28 cellular contexts compared by ENCODE assay signal in genomic region chr15:67992834-67993233, GRCh38.
DNase-seq lines count a peak whose midpoint lies in the region; ATAC-seq, FAIRE-seq and TF ChIP-seq lines count a peak whose summit lies in the region.
"Had no signal": no experiment of that assay in that cellular context is flagged by ENCODE, and none has a peak within 500 bp of the region (broad histone marks: within the 10 kb centered on the region; RNA-seq: fewer than 3 reads in every experiment).

No MANE protein-coding gene starts in this region.

- no peak overlapping the region for H3K27ac Mint-ChIP-seq in activated CD4-positive, alpha-beta T cell treated with anti-CD3 and anti-CD28 coated beads, Interleukin-2, amount 10 ng/mL, durations not matched to agents 7 days and 5 days
- H3K27ac Mint-ChIP-seq: activated naive CD8-positive, alpha-beta T cell; activated T-helper 2 cell treated with anti-CD3 and anti-CD28 coated beads, Interferon-gamma antibody, Interleukin-2, Interleukin-4, amounts not matched to agents 10 μg/mL and 5 μg/mL and 100 μg/mL, durations not matched to agents 14 hours and 24 hours and 36 hours; natural killer cell; type B pancreatic cell had no signal

- no peak for TF ChIP-seq RAD21 in H1 (IDR thresholded peaks at IDR 0.05 in 1 of 2, conservative IDR thresholded peaks at IDR 0.05 in 1 of 2; ENCODE audit: low read depth in 2 of 2, low read length in 2 of 2)

- no peak overlapping the region for H3K56ac ChIP-seq in H1 (replicated peaks; ENCODE audit: insufficient read length, low read depth, low read length)

- H3K4me3 ChIP-seq in HEK293 (ENCODE audit: low read depth, low read length) (no peak overlapping the region), PC-3 (ENCODE audit: low read length) (no peak overlapping the region), H1 (ENCODE audit: extremely low read depth in 1 of 4, insufficient read depth in 2 of 4, low read depth in 3 of 4, low read length in 4 of 4) (no peak overlapping the region), neuronal stem cell (ENCODE audit: low read length in 2 of 2) (no peak overlapping the region)
- H3K4me3 ChIP-seq: ascending aorta, SJSA1, skin epidermis had no signal

- POLR2A ChIA-PET in HEK293 (lab: Yijun Ruan, JAX), result no interaction called here
- POLR2A ChIA-PET in PC-3 (lab: Charles Lee; ENCODE audit: unreplicated experiment), result no interaction called here
- POLR2A ChIA-PET in H1 (lab: Charles Lee; ENCODE audit: partially characterized antibody), result interaction anchor here (1.4 kb wide), 1 partner anchor 18 kb away, joined by 3 read pairs; no protein-coding TSS in a partner anchor
- POLR2A ChIA-PET in activated CD4-positive, alpha-beta T cell treated with anti-CD3 and anti-CD28 coated beads, Interleukin-2, amount 10 ng/mL, durations not matched to agents 7 days and 5 days (lab: Charles Lee), result no interaction called here

- H3K9ac ChIP-seq in PC-3 (ENCODE audit: low read length), result no peak overlapping the region
- H3K9ac ChIP-seq in H1 (replicated peaks in 1 of 4; ENCODE audit: extremely low read depth in 1 of 4, low read depth in 3 of 4, low read length in 3 of 4), result no peak overlapping the region
- H3K9ac ChIP-seq in neuronal stem cell (ENCODE audit: low read depth, low read length, poor library complexity), result no peak overlapping the region

- H2BK20ac ChIP-seq in H1 (ENCODE audit: low read length), result no peak overlapping the region

- ATAC-seq in PC-3, result peak; percentile 68
- no peak for ATAC-seq in GM21619 (IDR thresholded peaks at IDR 0.05; ENCODE audit: unreplicated experiment)
- no peak for ATAC-seq in GM18502 (IDR thresholded peaks at IDR 0.05; ENCODE audit: poor library complexity, unreplicated experiment)
- ATAC-seq: HCT116, natural killer cell, Panc1 had no signal

- no peak overlapping the region for H2BK120ac ChIP-seq in H1 (replicated peaks; ENCODE audit: low read depth, low read length)
- H2BK120ac ChIP-seq in neuronal stem cell (ENCODE audit: low read depth, low read length), result no peak overlapping the region

- H2AK5ac ChIP-seq in H1 (ENCODE audit: low read depth, low read length), result no peak overlapping the region
- H2AK5ac ChIP-seq in neuronal stem cell (ENCODE audit: low read depth, low read length), result no peak overlapping the region

- no peaks in the 10 kb centered on the region for H3K9me3 Mint-ChIP-seq in activated CD4-positive, alpha-beta T cell treated with anti-CD3 and anti-CD28 coated beads, Interleukin-2, amount 10 ng/mL, durations not matched to agents 7 days and 5 days
- H3K9me3 Mint-ChIP-seq: activated T-helper 2 cell treated with anti-CD3 and anti-CD28 coated beads, Interferon-gamma antibody, Interleukin-2, Interleukin-4, amounts not matched to agents 10 μg/mL and 5 μg/mL and 100 μg/mL, durations not matched to agents 14 hours and 24 hours and 36 hours; natural killer cell had no signal

- intact Hi-C loops in PC-3 (cut with micrococcal nuclease), result loop anchor here (10.0 kb wide), 1 partner anchor 128 kb away; no protein-coding TSS in a partner anchor

- H2BK12ac ChIP-seq in H1 (ENCODE audit: low read depth, low read length) (no peak overlapping the region), neuronal stem cell (ENCODE audit: low read length) (no peak overlapping the region)

- no peak for FAIRE-seq in H1 (lab: Jason Lieb, UNC)
- FAIRE-seq: islet of Langerhans had no signal

- no peak overlapping the region for H3K4me3 Mint-ChIP-seq in activated CD4-positive, alpha-beta T cell treated with anti-CD3 and anti-CD28 coated beads, Interleukin-2, amount 10 ng/mL, durations not matched to agents 7 days and 5 days
- H3K4me3 Mint-ChIP-seq: activated naive CD8-positive, alpha-beta T cell; natural killer cell; type B pancreatic cell had no signal

- H4K5ac ChIP-seq in H1 (ENCODE audit: insufficient read length, low read depth, low read length), result no peak overlapping the region

- DNase-seq in PC-3 (peak; percentile 51), H1 (ENCODE audit: low read depth in 1 of 2, low spot score in 2 of 2) (no peak), neuronal stem cell (ENCODE audit: low spot score) (no peak)
- no peak for DNase-seq in activated CD4-positive, alpha-beta T cell treated with anti-CD3 and anti-CD28 coated beads, Interleukin-2, amount 10 ng/mL, durations not matched to agents 7 days and 5 days
- DNase-seq: activated CD4-positive, alpha-beta T cell treated with anti-CD3 and anti-CD28 coated beads, Interleukin-2, amount 50 U/mL, for 48 hours; caudate nucleus; DMS53; IMR-90; natural killer cell; NCI-H1105 treated with DMSO at 0.1 percent for 48 hours; NCI-H1930; NCI-H526 treated with DMSO at 0.1 percent for 48 hours; stimulated activated CD4-positive, alpha-beta T cell treated with anti-CD3 and anti-CD28 coated beads, Interleukin-1b, Interleukin-23, amount 100 ng/mL, for 48 hours; stimulated activated CD8-positive, alpha-beta memory T cell treated with anti-CD3 and anti-CD28 coated beads, Interleukin-4, amount 100 ng/mL, for 48 hours; T-helper 1 cell had no signal

- H2AFZ ChIP-seq in PC-3 (ENCODE audit: low read length) (no peak overlapping the region), H1 (ENCODE audit: low read length) (peak overlapping the region; percentile 67; the same call in 1 of the 2 replicates), neuronal stem cell (ENCODE audit: low read length) (peak overlapping the region; percentile 40)

- TF ChIP-seq POLR2A in H1 (IDR thresholded peaks at IDR 0.05; ENCODE audit: control extremely low read depth in 1 of 2, low read depth in 2 of 2, low read length in 2 of 2), result no peak

- no peaks in the 10 kb centered on the region for H4K20me1 ChIP-seq in PC-3 (ENCODE audit: low read length)
- no peaks in the 10 kb centered on the region for H4K20me1 ChIP-seq in H1 (replicated peaks in 1 of 2; ENCODE audit: control insufficient read depth in 1 of 2, insufficient read depth in 2 of 2, low read length in 2 of 2)

- no peaks in the 10 kb centered on the region for H3K79me2 ChIP-seq in PC-3 (ENCODE audit: low read length)
- no peaks in the 10 kb centered on the region for H3K79me2 ChIP-seq in H1 (ENCODE audit: control insufficient read depth in 1 of 2, insufficient read depth in 2 of 2, low read length in 2 of 2)

- H3K27me3 Mint-ChIP-seq in activated CD4-positive, alpha-beta T cell treated with anti-CD3 and anti-CD28 coated beads, Interleukin-2, amount 10 ng/mL, durations not matched to agents 7 days and 5 days, result peaks cover 2% of the 10 kb centered on the region
- H3K27me3 Mint-ChIP-seq: type B pancreatic cell had no signal

- no peaks in the 10 kb centered on the region; the same call in 1 of the 2 replicates for H3K9me2 ChIP-seq in PC-3 (replicated peaks; ENCODE audit: low read length)

- H3K4me2 ChIP-seq in PC-3 (ENCODE audit: low read length), result no peak overlapping the region
- H3K4me2 ChIP-seq in H1 (ENCODE audit: insufficient read depth in 1 of 2, low read depth in 2 of 2, low read length in 2 of 2), result no peak overlapping the region
- H3K4me2 ChIP-seq in neuronal stem cell (ENCODE audit: insufficient read depth, low read length, poor library complexity, severe bottlenecking), result no peak overlapping the region

- no peak overlapping the region for H4K8ac ChIP-seq in H1 (ENCODE audit: extremely low read depth, insufficient read depth, low read length)
- no peak overlapping the region for H4K8ac ChIP-seq in neuronal stem cell (ENCODE audit: low read depth, low read length)

- H3K4ac ChIP-seq in H1 (replicated peaks; ENCODE audit: insufficient read length, low read depth, low read length) (no peak overlapping the region), neuronal stem cell (ENCODE audit: low read length) (no peak overlapping the region)

- H4K91ac ChIP-seq in H1 (replicated peaks; ENCODE audit: insufficient read length, low read length), result no peak overlapping the region
- H4K91ac ChIP-seq in neuronal stem cell (ENCODE audit: low read depth, low read length, poor library complexity), result no peak overlapping the region

- no peak overlapping the region for H2BK5ac ChIP-seq in H1 (ENCODE audit: low read depth, low read length)
- no peak overlapping the region for H2BK5ac ChIP-seq in neuronal stem cell (ENCODE audit: low read length)

- H3K36me3 Mint-ChIP-seq in activated CD4-positive, alpha-beta T cell treated with anti-CD3 and anti-CD28 coated beads, Interleukin-2, amount 10 ng/mL, durations not matched to agents 7 days and 5 days (ENCODE audit: low read depth), result no peaks in the 10 kb centered on the region
- H3K36me3 Mint-ChIP-seq: activated naive CD8-positive, alpha-beta T cell; natural killer cell had no signal

- no peak overlapping the region for H3K14ac ChIP-seq in H1 (ENCODE audit: insufficient read length)
- H3K14ac ChIP-seq in neuronal stem cell (ENCODE audit: low read length), result no peak overlapping the region

- TF ChIP-seq EP300 in H1 (IDR thresholded peaks at IDR 0.05; ENCODE audit: borderline replicate concordance in 1 of 2, low read depth in 2 of 2, low read length in 2 of 2), result no peak

- H3K27ac ChIP-seq in HEK293 (ENCODE audit: extremely low read depth, low read depth, low read length) (no peak overlapping the region), PC-3 (ENCODE audit: low read length) (no peak overlapping the region), H1 (ENCODE audit: low read depth, low read length) (no peak overlapping the region), neuronal stem cell (replicated peaks; ENCODE audit: low read length) (no peak overlapping the region)
- H3K27ac ChIP-seq: ascending aorta, HL-60, SJSA1, skin epidermis had no signal

- BruUV-seq in PC-3 (replicated peaks; lab: Mats Ljungman, UMichigan), result no TSS peak

- H3K4me1 ChIP-seq in HEK293 (ENCODE audit: control insufficient read depth, insufficient read depth, low read length) (no peaks in the 10 kb centered on the region), PC-3 (ENCODE audit: insufficient read depth, low read length) (peaks cover 9% of the 10 kb centered on the region), H1 (replicated peaks in 1 of 4; ENCODE audit: control insufficient read depth in 3 of 4, insufficient read depth in 4 of 4, low read length in 3 of 4) (no peaks in the 10 kb centered on the region), neuronal stem cell (ENCODE audit: control insufficient read depth in 2 of 2, insufficient read depth in 1 of 2, low read depth in 1 of 2, low read length in 2 of 2) (peaks cover 0 to 3% of the 10 kb centered on the region in 2 donors)
- H3K4me1 ChIP-seq: ascending aorta, SJSA1 had no signal

- no peaks in the 10 kb centered on the region for H3K23me2 ChIP-seq in H1 (ENCODE audit: low read depth, low read length)

- H3F3A ChIP-seq in PC-3 (ENCODE audit: low read length, unreplicated experiment), result no peaks in the 10 kb centered on the region

- 70% methylated on average over 2 of the region's 2 CpGs; no CpG with 5 or more reads in 1 of the 2 experiments for WGBS in H1 (ENCODE audit: extremely low coverage in 1 of 2, insufficient coverage in 1 of 2, insufficient read length in 1 of 2, insufficient replicate concordance in 2 of 2, low coverage in 1 of 2, low lambda C conversion rate in 2 of 2, missing lambda C conversion rate in 1 of 2), 2 experiments
- no CpG with 5 or more reads among the region's 2 CpGs for WGBS in neuronal stem cell (ENCODE audit: extremely low coverage in 2 of 2, insufficient read length in 2 of 2, insufficient replicate concordance in 1 of 2), 2 donors

- H3K4me1 Mint-ChIP-seq in activated CD4-positive, alpha-beta T cell treated with anti-CD3 and anti-CD28 coated beads, Interleukin-2, amount 10 ng/mL, durations not matched to agents 7 days and 5 days, result no peaks in the 10 kb centered on the region

- CTCF ChIA-PET in HEK293 (lab: Yijun Ruan, JAX), result interaction anchor here (0.6 to 1.6 kb wide), 3 partner anchors 9 to 130 kb away, joined by 3 to 4 read pairs (median 3); no protein-coding TSS in a partner anchor
- CTCF ChIA-PET in PC-3 (lab: Charles Lee), result interaction anchor here (0.6 kb wide), 1 partner anchor 488 kb away, joined by 5 read pairs; no protein-coding TSS in a partner anchor
- CTCF ChIA-PET in H1 (lab: Charles Lee; ENCODE audit: partially characterized antibody), result interaction anchor here (0.6 kb wide), 1 partner anchor 84 kb away, joined by 3 read pairs; no protein-coding TSS in a partner anchor
- CTCF ChIA-PET in activated CD4-positive, alpha-beta T cell treated with anti-CD3 and anti-CD28 coated beads, Interleukin-2, amount 10 ng/mL, durations not matched to agents 7 days and 5 days (lab: Charles Lee), result no interaction called here

- no peak overlapping the region for H2BK15ac ChIP-seq in H1 (ENCODE audit: low read length)
- H2BK15ac ChIP-seq in neuronal stem cell (ENCODE audit: low read length), result no peak overlapping the region

- H3K23ac ChIP-seq in H1 (ENCODE audit: insufficient read length), result no peak overlapping the region
- H3K23ac ChIP-seq in neuronal stem cell (ENCODE audit: low read depth, low read length, poor library complexity), result no peak overlapping the region

- H3K27me3 ChIP-seq in PC-3 (ENCODE audit: low read length) (no peaks in the 10 kb centered on the region), H1 (replicated peaks in 1 of 4; ENCODE audit: control insufficient read depth in 3 of 4, extremely low read depth in 1 of 4, insufficient read depth in 3 of 4, low read length in 3 of 4) (no peaks in the 10 kb centered on the region), neuronal stem cell (ENCODE audit: control insufficient read depth in 3 of 3, insufficient read depth in 3 of 3, low read depth in 1 of 3, low read length in 3 of 3) (peaks cover 0 to 6% (median 0%) of the 10 kb centered on the region in 3 experiments)
- H3K27me3 ChIP-seq: ascending aorta, SJSA1 had no signal

- H3K36me3 ChIP-seq in HEK293 (ENCODE audit: control insufficient read depth in 2 of 2, insufficient read depth in 1 of 2, low read length in 2 of 2), result no peaks in the 10 kb centered on the region
- no peaks in the 10 kb centered on the region for H3K36me3 ChIP-seq in PC-3 (ENCODE audit: low read depth, low read length)
- no peaks in the 10 kb centered on the region for H3K36me3 ChIP-seq in H1 (ENCODE audit: control insufficient read depth in 2 of 4, insufficient read depth in 4 of 4, low read length in 3 of 4)
- H3K36me3 ChIP-seq in neuronal stem cell (replicated peaks in 1 of 2; ENCODE audit: control insufficient read depth in 2 of 2, insufficient read depth in 2 of 2, low read length in 2 of 2), result no peaks in the 10 kb centered on the region
- H3K36me3 ChIP-seq: ascending aorta, SJSA1 had no signal

- no peak for TF ChIP-seq CTCF in HEK293 (tag by site-specific recombination; IDR thresholded peaks at IDR 0.05)
- TF ChIP-seq CTCF in PC-3 (conservative IDR thresholded peaks at IDR 0.05; ENCODE audit: low read depth, low read length), result no peak
- TF ChIP-seq CTCF in H1 (IDR thresholded peaks at IDR 0.05; ENCODE audit: control extremely low read depth in 1 of 3, insufficient read depth in 1 of 3, low read depth in 1 of 3, low read length in 3 of 3), result no peak

- no peaks in the 10 kb centered on the region for H3K9me3 ChIP-seq in HEK293 (ENCODE audit: control insufficient read depth, insufficient read depth, low read depth, low read length)
- H3K9me3 ChIP-seq in PC-3 (ENCODE audit: low read length), result no peaks in the 10 kb centered on the region
- no peaks in the 10 kb centered on the region for H3K9me3 ChIP-seq in H1 (ENCODE audit: insufficient read depth in 2 of 2, low read depth in 1 of 2, low read length in 1 of 2)
- no peaks in the 10 kb centered on the region for H3K9me3 ChIP-seq in neuronal stem cell (replicated peaks in 1 of 2; ENCODE audit: control insufficient read depth in 2 of 2, insufficient read depth in 1 of 2, low read depth in 1 of 2, low read length in 2 of 2)
- H3K9me3 ChIP-seq: ascending aorta, SJSA1 had no signal

- H3K79me1 ChIP-seq in H1 (ENCODE audit: low read depth, low read length) (no peaks in the 10 kb centered on the region), neuronal stem cell (ENCODE audit: low read depth, low read length) (no peaks in the 10 kb centered on the region)

- H3K18ac ChIP-seq in H1 (ENCODE audit: extremely low read depth, low read length), result no peak overlapping the region
- H3K18ac ChIP-seq in neuronal stem cell (ENCODE audit: low read length), result no peak overlapping the region
